In the genomic region with DNA sequence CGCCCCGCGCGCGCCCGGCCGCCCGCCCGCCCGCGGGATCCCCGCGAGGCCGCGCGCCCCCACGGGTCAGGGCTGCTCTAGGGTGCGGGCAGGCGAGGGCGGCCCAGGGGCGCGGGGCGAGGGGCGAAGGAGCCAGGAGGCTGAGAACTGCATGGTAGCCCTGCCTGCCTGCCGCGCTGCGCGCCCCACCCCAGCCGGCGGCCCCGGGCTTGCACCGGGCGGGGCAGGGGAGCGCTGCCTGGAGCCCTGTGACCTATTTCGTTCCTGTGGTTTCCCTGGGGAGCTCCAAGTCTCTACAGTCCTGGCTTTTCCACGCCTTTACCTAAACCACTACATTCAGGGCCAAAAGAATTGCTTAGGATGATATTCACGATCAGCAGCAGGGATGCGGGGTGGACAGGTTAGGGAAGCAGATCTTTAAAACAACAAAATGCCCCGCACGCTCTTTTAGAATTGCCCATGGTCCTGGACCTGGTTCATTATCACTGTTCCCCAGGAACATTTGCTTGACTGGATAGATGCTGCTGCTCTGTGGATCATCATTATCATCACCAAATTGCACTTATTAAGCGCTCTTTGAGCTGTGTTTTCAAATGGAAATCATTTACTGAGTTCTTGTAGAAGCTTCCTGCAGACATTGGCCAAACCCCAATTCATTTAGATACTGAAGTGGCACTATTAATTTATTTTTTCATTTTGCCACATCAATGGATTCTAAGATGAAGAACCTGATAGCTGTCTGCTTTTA, we compare ENCODE assay signal across 12 cellular contexts. TPM values are rescaled to one million over a fixed set of nuclear protein-coding genes. Genes with fewer than 3 reads are reported as not detected.
DNase-seq lines count a peak whose midpoint lies in the region; ATAC-seq and TF ChIP-seq lines count a peak whose summit lies in the region.
"Had no signal": no experiment of that assay in that cellular context is flagged by ENCODE, and none has a peak within 500 bp of the region (broad histone marks: within the 10 kb centered on the region; RNA-seq: fewer than 3 reads in every experiment).

No MANE protein-coding gene starts in this region.

- H3K36me3 ChIP-seq in iPS-20b (ENCODE audit: insufficient read depth, low read depth, low read length) (no peaks in the 10 kb centered on the region), thoracic aorta (no peaks in the 10 kb centered on the region)
- H3K36me3 ChIP-seq: BLaER1, prostate gland had no signal

- H3K27ac Mint-ChIP-seq in activated naive CD4-positive, alpha-beta T cell treated with anti-CD3 and anti-CD28 coated beads, Interleukin-2, amount 50 U/mL, for 24 hours = no peak overlapping the region
- no peak overlapping the region for H3K27ac Mint-ChIP-seq in activated naive CD4-positive, alpha-beta T cell treated with anti-CD3 and anti-CD28 coated beads, Interleukin-2, amount 10 ng/mL, durations not matched to agents 7 days and 5 days
- H3K27ac Mint-ChIP-seq in activated T-helper 17 cell treated with anti-CD3 and anti-CD28 coated beads, Interleukin-2, amount 50 U/mL, for 72 hours = no peak overlapping the region

- no peaks in the 10 kb centered on the region for H3K9me3 ChIP-seq in iPS-20b (ENCODE audit: insufficient read depth, low read depth, low read length)
- H3K9me3 ChIP-seq in thoracic aorta = no peaks in the 10 kb centered on the region
- H3K9me3 ChIP-seq: prostate gland had no signal

- ATAC-seq in activated T-helper 17 cell treated with anti-CD3 and anti-CD28 coated beads, Interleukin-2, amount 50 U/mL, for 72 hours (replicated peaks) = no peak
- ATAC-seq in thoracic aorta (ENCODE audit: insufficient number of reproducible peaks, low FRiP score, low read depth) = no peak
- ATAC-seq in GM18867 (IDR thresholded peaks at IDR 0.05; ENCODE audit: unreplicated experiment) = no peak
- no peak for ATAC-seq in GM18519 (IDR thresholded peaks at IDR 0.05; ENCODE audit: low FRiP score, unreplicated experiment)

- no peak for DNase-seq in activated naive CD4-positive, alpha-beta T cell treated with anti-CD3 and anti-CD28 coated beads, Interleukin-2, amount 10 ng/mL, durations not matched to agents 7 days and 5 days
- DNase-seq in thoracic aorta (ENCODE audit: low spot score) = no peak
- no peak for DNase-seq in NAMALWA (ENCODE audit: low spot score)
- DNase-seq: activated CD4-positive, alpha-beta T cell treated with anti-CD3 and anti-CD28 coated beads, Interleukin-2, amount 50 U/mL, for 1 hour had no signal

- no peak overlapping the region for H3K27ac ChIP-seq in iPS-20b (ENCODE audit: low read length)
- H3K27ac ChIP-seq in thoracic aorta = no peak overlapping the region
- H3K27ac ChIP-seq: BLaER1, prostate gland, RWPE1 had no signal

- CTCF ChIA-PET in activated naive CD4-positive, alpha-beta T cell treated with anti-CD3 and anti-CD28 coated beads, Interleukin-2, amount 10 ng/mL, durations not matched to agents 7 days and 5 days (lab: Charles Lee) = no interaction called here

- no peak overlapping the region for H3K9ac ChIP-seq in iPS-20b (ENCODE audit: low read depth, low read length)
- H3K9ac ChIP-seq: BLaER1 had no signal

- H3K4me1 ChIP-seq in iPS-20b (ENCODE audit: insufficient read depth, low read length) (no peaks in the 10 kb centered on the region), thoracic aorta (ENCODE audit: control insufficient read depth in 1 of 2, low read depth in 2 of 2) (peaks cover 0 to 11% of the 10 kb centered on the region in 2 donors)

- H3K4me3 Mint-ChIP-seq in activated naive CD4-positive, alpha-beta T cell treated with anti-CD3 and anti-CD28 coated beads, Interleukin-2, amount 50 U/mL, for 24 hours = peak overlapping the region; percentile 64
- H3K4me3 Mint-ChIP-seq in activated naive CD4-positive, alpha-beta T cell treated with anti-CD3 and anti-CD28 coated beads, Interleukin-2, amount 10 ng/mL, durations not matched to agents 7 days and 5 days = no peak overlapping the region
- peak overlapping the region; percentile 25 for H3K4me3 Mint-ChIP-seq in activated T-helper 17 cell treated with anti-CD3 and anti-CD28 coated beads, Interleukin-2, amount 50 U/mL, for 72 hours

- peaks cover 85% of the 10 kb centered on the region for H3K27me3 ChIP-seq in iPS-20b (ENCODE audit: insufficient read depth, low read length)
- no peaks in the 10 kb centered on the region for H3K27me3 ChIP-seq in thoracic aorta (replicated peaks; ENCODE audit: insufficient read depth)
- H3K27me3 ChIP-seq: BLaER1 had no signal

- no peaks in the 10 kb centered on the region for H3K9me3 Mint-ChIP-seq in activated naive CD4-positive, alpha-beta T cell treated with anti-CD3 and anti-CD28 coated beads, Interleukin-2, amount 50 U/mL, for 24 hours
- H3K9me3 Mint-ChIP-seq in activated naive CD4-positive, alpha-beta T cell treated with anti-CD3 and anti-CD28 coated beads, Interleukin-2, amount 10 ng/mL, durations not matched to agents 7 days and 5 days = no peaks in the 10 kb centered on the region
- H3K9me3 Mint-ChIP-seq in activated T-helper 17 cell treated with anti-CD3 and anti-CD28 coated beads, Interleukin-2, amount 50 U/mL, for 72 hours = no peaks in the 10 kb centered on the region

- H3K4me1 Mint-ChIP-seq in activated naive CD4-positive, alpha-beta T cell treated with anti-CD3 and anti-CD28 coated beads, Interleukin-2, amount 50 U/mL, for 24 hours = peaks cover 17% of the 10 kb centered on the region
- peaks cover 7% of the 10 kb centered on the region for H3K4me1 Mint-ChIP-seq in activated naive CD4-positive, alpha-beta T cell treated with anti-CD3 and anti-CD28 coated beads, Interleukin-2, amount 10 ng/mL, durations not matched to agents 7 days and 5 days
- no peaks in the 10 kb centered on the region for H3K4me1 Mint-ChIP-seq in activated T-helper 17 cell treated with anti-CD3 and anti-CD28 coated beads, Interleukin-2, amount 50 U/mL, for 72 hours

- no peak for TF ChIP-seq CTCF in thoracic aorta (IDR thresholded peaks at IDR 0.05)

- no peaks in the 10 kb centered on the region for H3K36me3 Mint-ChIP-seq in activated naive CD4-positive, alpha-beta T cell treated with anti-CD3 and anti-CD28 coated beads, Interleukin-2, amount 50 U/mL, for 24 hours
- H3K36me3 Mint-ChIP-seq in activated naive CD4-positive, alpha-beta T cell treated with anti-CD3 and anti-CD28 coated beads, Interleukin-2, amount 10 ng/mL, durations not matched to agents 7 days and 5 days = no peaks in the 10 kb centered on the region
- no peaks in the 10 kb centered on the region for H3K36me3 Mint-ChIP-seq in activated T-helper 17 cell treated with anti-CD3 and anti-CD28 coated beads, Interleukin-2, amount 50 U/mL, for 72 hours (ENCODE audit: low read depth)

- peak overlapping the region; percentile 58 for H3K4me3 ChIP-seq in iPS-20b (ENCODE audit: low read length)
- H3K4me3 ChIP-seq in thoracic aorta = peak overlapping the region; percentile 43
- H3K4me3 ChIP-seq: BLaER1 had no signal

- H3K27me3 Mint-ChIP-seq in activated naive CD4-positive, alpha-beta T cell treated with anti-CD3 and anti-CD28 coated beads, Interleukin-2, amount 50 U/mL, for 24 hours = peaks cover 49% of the 10 kb centered on the region
- peaks cover 60% of the 10 kb centered on the region for H3K27me3 Mint-ChIP-seq in activated naive CD4-positive, alpha-beta T cell treated with anti-CD3 and anti-CD28 coated beads, Interleukin-2, amount 10 ng/mL, durations not matched to agents 7 days and 5 days
- peaks cover 58% of the 10 kb centered on the region for H3K27me3 Mint-ChIP-seq in activated T-helper 17 cell treated with anti-CD3 and anti-CD28 coated beads, Interleukin-2, amount 50 U/mL, for 72 hours

RNA-seq across cellular contexts. Expression of a gene that starts 0.4 kb away (rescaled TPM):
- total RNA-seq in activated T-helper 17 cell treated with anti-CD3 and anti-CD28 coated beads, Interleukin-2, amount 50 U/mL, for 72 hours = not detected
- total RNA-seq in thoracic aorta = 1 to 10 TPM in 1 of 2 donors, not detected in 1; 1.2 TPM
